In genomic region chr1:150106331-150106730, GRCh38 we compare ENCODE assay signal across 15 cellular contexts. TPM values are rescaled to one million over a fixed set of nuclear protein-coding genes. Genes with fewer than 3 reads are reported as not detected.
DNase-seq lines count a peak whose midpoint lies in the region; ATAC-seq and TF ChIP-seq lines count a peak whose summit lies in the region.
"Had no signal": no experiment of that assay in that cellular context is flagged by ENCODE, and none has a peak within 500 bp of the region (broad histone marks: within the 10 kb centered on the region; RNA-seq: fewer than 3 reads in every experiment).

No MANE protein-coding gene starts in this region.

- H3K9me3 Mint-ChIP-seq in stimulated activated naive CD8-positive, alpha-beta T cell treated with anti-CD3 and anti-CD28 coated beads, Interleukin-15, amount 100 ng/mL, for 72 hours = peaks cover 0 to 3% of the 10 kb centered on the region in 2 donors

- no peak overlapping the region for H3K4me2 ChIP-seq in SK-N-SH

- CTCF ChIA-PET in SK-N-SH (lab: Yijun Ruan, JAX) = no interaction called here

- H3K9ac ChIP-seq in SK-N-SH = no peak overlapping the region

- H3K4me1 ChIP-seq in effector memory CD4-positive, alpha-beta T cell (ENCODE audit: control insufficient read depth, insufficient read depth, low read length, poor library complexity, severe bottlenecking) = peaks cover 41% of the 10 kb centered on the region
- peaks cover 0 to 4% of the 10 kb centered on the region in 2 experiments; a peak in 1 of 4 replicates for H3K4me1 ChIP-seq in SK-N-SH (ENCODE audit: control insufficient read depth in 1 of 2, insufficient read depth in 2 of 2, low read depth in 1 of 2, low read length in 1 of 2)

- no peak for TF ChIP-seq RAD21 in SK-N-SH (IDR thresholded peaks at IDR 0.05; ENCODE audit: low read length)

- no peak overlapping the region for H2AFZ ChIP-seq in SK-N-SH (ENCODE audit: low read depth)

- ATAC-seq in stimulated activated naive CD8-positive, alpha-beta T cell treated with anti-CD3 and anti-CD28 coated beads, Interleukin-15, amount 100 ng/mL, for 72 hours = peak; percentile 86
- ATAC-seq in HG02623 (IDR thresholded peaks at IDR 0.05; ENCODE audit: unreplicated experiment) = no peak

- H3K4me1 Mint-ChIP-seq in stimulated activated naive CD8-positive, alpha-beta T cell treated with anti-CD3 and anti-CD28 coated beads, Interleukin-15, amount 100 ng/mL, for 72 hours = peaks cover 74% of the 10 kb centered on the region

- WGBS in SK-N-SH (ENCODE audit: low lambda C conversion rate) = 87% methylated on average over 7 of the region's 7 CpGs

- DNase-seq in stimulated activated CD4-positive, alpha-beta T cell treated with anti-CD3 and anti-CD28 coated beads, Interleukin-4, amount 100 ng/mL, for 24 hours = peak; percentile 25
- DNase-seq in stimulated activated CD4-positive, alpha-beta T cell treated with anti-CD3 and anti-CD28 coated beads, Interleukin-1b, Interleukin-23, amount 100 ng/mL, for 48 hours = no peak
- DNase-seq in activated CD4-positive, alpha-beta T cell treated with anti-CD3 and anti-CD28 coated beads, Interleukin-2, amount 50 U/mL, for 1 hour = peak; percentile 13
- peak in 1 of 3 donors; percentile 2 for DNase-seq in effector memory CD4-positive, alpha-beta T cell
- peak in 1 of 2 donors; percentile 19 for DNase-seq in stimulated activated naive CD8-positive, alpha-beta T cell treated with anti-CD3 and anti-CD28 coated beads, Interleukin-15, amount 100 ng/mL, for 72 hours
- no peak for DNase-seq in SK-N-SH
- no peak for DNase-seq in GM13976 (ENCODE audit: low spot score)
- DNase-seq: activated effector memory CD4-positive, alpha-beta T cell treated with Interleukin-2 at 50 U/mL for 16 hours; AML-193; caudate nucleus; DMS79 treated with DMSO at 0.1 percent for 48 hours; kidney glomerular epithelial cell; NCI-H2171; Right ventricle myocardium superior had no signal

- H3K27me3 ChIP-seq in effector memory CD4-positive, alpha-beta T cell (replicated peaks; ENCODE audit: control insufficient read depth, insufficient read depth, low read length, poor library complexity, severe bottlenecking) = no peaks in the 10 kb centered on the region
- no peaks in the 10 kb centered on the region for H3K27me3 ChIP-seq in SK-N-SH (ENCODE audit: insufficient read depth)

- POLR2A ChIA-PET in SK-N-SH (lab: Yijun Ruan, JAX) = no interaction called here

- TF ChIP-seq CTCF in SK-N-SH (IDR thresholded peaks at IDR 0.05) = no peak
- TF ChIP-seq CTCF in GM13976 (IDR thresholded peaks at IDR 0.05; ENCODE audit: borderline replicate concordance, control extremely low read depth, extremely low read depth, insufficient read depth, missing control alignments) = no peak

- no peaks in the 10 kb centered on the region for H3K9me2 ChIP-seq in SK-N-SH

- no peaks in the 10 kb centered on the region for H4K20me1 ChIP-seq in SK-N-SH (ENCODE audit: insufficient read depth)

- H3K36me3 ChIP-seq in effector memory CD4-positive, alpha-beta T cell (ENCODE audit: control insufficient read depth, insufficient read depth, low read length) = no peaks in the 10 kb centered on the region
- H3K36me3 ChIP-seq in SK-N-SH (replicated peaks in 1 of 2; ENCODE audit: control insufficient read depth in 1 of 2, insufficient read depth in 2 of 2, low read length in 1 of 2) = peaks cover 11 to 23% of the 10 kb centered on the region in 2 experiments

- no peaks in the 10 kb centered on the region for H3K27me3 Mint-ChIP-seq in stimulated activated naive CD8-positive, alpha-beta T cell treated with anti-CD3 and anti-CD28 coated beads, Interleukin-15, amount 100 ng/mL, for 72 hours

- H3K9me3 ChIP-seq in effector memory CD4-positive, alpha-beta T cell (ENCODE audit: control insufficient read depth, low read length) = no peaks in the 10 kb centered on the region
- H3K9me3 ChIP-seq in SK-N-SH = no peaks in the 10 kb centered on the region

- in situ Hi-C loops in GM13976 (cut with MboI; ENCODE audit: low sequenced_read_pairs, unreplicated experiment) = no loop called here

- no peak for TF ChIP-seq EP300 in SK-N-SH (IDR thresholded peaks at IDR 0.05; ENCODE audit: borderline replicate concordance in 1 of 2, low read depth in 1 of 2, low read length in 1 of 2)

- H3F3A ChIP-seq in SK-N-SH (replicated peaks; ENCODE audit: insufficient read depth) = no peaks in the 10 kb centered on the region

- no peaks in the 10 kb centered on the region for H3K79me2 ChIP-seq in SK-N-SH (ENCODE audit: insufficient read depth)

- H3K4me3 ChIP-seq in effector memory CD4-positive, alpha-beta T cell (ENCODE audit: insufficient read depth, low read depth, low read length, poor library complexity, severe bottlenecking) = no peak overlapping the region
- no peak overlapping the region for H3K4me3 ChIP-seq in SK-N-SH (ENCODE audit: low read depth in 2 of 2, low read length in 1 of 2)

- peak overlapping the region; percentile 56 for H3K27ac ChIP-seq in effector memory CD4-positive, alpha-beta T cell (ENCODE audit: insufficient read depth, low read length, poor library complexity, severe bottlenecking)
- no peak overlapping the region for H3K27ac ChIP-seq in SK-N-SH (ENCODE audit: low read depth in 2 of 2, low read length in 1 of 2)

- H3K27ac Mint-ChIP-seq in stimulated activated naive CD8-positive, alpha-beta T cell treated with anti-CD3 and anti-CD28 coated beads, Interleukin-15, amount 100 ng/mL, for 72 hours = no peak overlapping the region

- H3K4me3 Mint-ChIP-seq in stimulated activated naive CD8-positive, alpha-beta T cell treated with anti-CD3 and anti-CD28 coated beads, Interleukin-15, amount 100 ng/mL, for 72 hours = peak overlapping the region; percentile 5 to 7

TF ChIP-seq in SK-N-SH, 30 proteins besides CTCF, POLR2A, EP300 and RAD21:
- TF ChIP-seq GATA2 (CRISPR knock-in tag; IDR thresholded peaks at IDR 0.05) (no peak), RXRA (IDR thresholded peaks at IDR 0.05; ENCODE audit: borderline replicate concordance, low read depth) (no peak), SIN3A (IDR thresholded peaks at IDR 0.05; ENCODE audit: borderline replicate concordance, low read depth, low read length) (no peak), EZH2phosphoT487 (IDR thresholded peaks at IDR 0.05; ENCODE audit: borderline replicate concordance, low read depth) (no peak), TAF1 (IDR thresholded peaks at IDR 0.05; ENCODE audit: borderline replicate concordance, low read depth, low read length) (no peak), NFIC (IDR thresholded peaks at IDR 0.05; ENCODE audit: borderline replicate concordance) (no peak), USF1 (IDR thresholded peaks at IDR 0.05; ENCODE audit: borderline replicate concordance, low read depth) (no peak), ZBTB33 (IDR thresholded peaks at IDR 0.05; ENCODE audit: borderline replicate concordance, low read depth) (no peak), FOXJ3 (CRISPR knock-in tag; IDR thresholded peaks at IDR 0.05) (no peak), GABPA (IDR thresholded peaks at IDR 0.05; ENCODE audit: low read depth) (no peak), FOSL2 (IDR thresholded peaks at IDR 0.05; ENCODE audit: borderline replicate concordance, low read depth) (no peak)

RNA-seq across cellular contexts. Expression of gene VPS45, which starts 38.8 kb away (rescaled TPM):
- polyA plus RNA-seq in SK-N-SH (2012; rRNA removed) = 31.5 and 48.7 TPM in 2 replicates
- 33.9 and 35.2 TPM in 2 replicates for polyA plus RNA-seq in SK-N-SH (2012; cell fraction: cytosol; rRNA removed)
- polyA plus RNA-seq in SK-N-SH (2012; cell fraction: nucleus; rRNA removed) = 57.0 and 108 TPM in 2 replicates

RNA-seq across cellular contexts. Expression of gene PLEKHO1, which starts 43.4 kb away (rescaled TPM):
- polyA plus RNA-seq in SK-N-SH (2012; rRNA removed) = 27.8 and 33.5 TPM in 2 replicates
- polyA plus RNA-seq in SK-N-SH (2012; cell fraction: cytosol; rRNA removed) = 24.1 and 25.1 TPM in 2 replicates
- polyA plus RNA-seq in SK-N-SH (2012; cell fraction: nucleus; rRNA removed) = 54.0 and 65.5 TPM in 2 replicates

Comparison
In these comparisons a context has a peak if more than half of its experiments do, and no peak if none do; other contexts are left out.
1. DNase-seq: peak in stimulated activated CD4-positive, alpha-beta T cell treated with anti-CD3 and anti-CD28 coated beads, Interleukin-4, amount 100 ng/mL, for 24 hours (single experiment) and activated CD4-positive, alpha-beta T cell treated with anti-CD3 and anti-CD28 coated beads, Interleukin-2, amount 50 U/mL, for 1 hour (single experiment); none in stimulated activated CD4-positive, alpha-beta T cell treated with anti-CD3 and anti-CD28 coated beads, Interleukin-1b, Interleukin-23, amount 100 ng/mL, for 48 hours (single experiment), SK-N-SH (single experiment) and GM13976 (single experiment).